ENCODE assay signal across 23 cellular contexts in the genomic region with DNA sequence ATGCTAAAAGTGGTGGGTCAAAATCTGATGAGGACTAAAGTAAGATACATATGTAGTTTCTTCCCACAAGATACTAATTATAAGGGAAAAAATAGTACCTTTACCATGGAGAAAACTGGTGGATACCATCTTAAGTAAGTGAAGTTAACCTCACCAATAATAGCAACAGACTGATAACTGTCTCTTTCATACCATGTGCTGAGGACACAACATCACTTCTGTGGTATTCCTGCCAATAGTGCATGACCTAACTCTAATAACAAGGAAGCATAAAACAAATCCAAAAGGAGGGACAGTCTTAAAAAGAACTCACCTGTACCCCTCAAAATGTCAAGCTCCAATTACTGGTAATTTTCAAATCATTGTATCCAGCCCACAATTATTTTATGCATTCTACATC. TPM values are rescaled to one million over a fixed set of nuclear protein-coding genes. Genes with fewer than 3 reads are reported as not detected.
"Had no signal": no experiment of that assay in that cellular context is flagged by ENCODE, and none has a peak within 500 bp of the region (broad histone marks: within the 10 kb centered on the region; RNA-seq: fewer than 3 reads in every experiment).

No MANE protein-coding gene starts in this region.

- H3K27me3 ChIP-seq: MG63, SJCRH30 had no signal

- H3K4me1 ChIP-seq: SJCRH30 had no signal

- H3K4me3 ChIP-seq: MG63, SJCRH30 had no signal

- H3K36me3 ChIP-seq: MG63, SJCRH30 had no signal

- ATAC-seq: HepG2, SK-N-SH treated with all-trans-retinoic acid at 6 μM for 48 hours had no signal

- DNase-seq: IMR-90, Karpas-422, KG1, MG63, NCI-H1092, NCI-H1105 treated with DMSO at 0.1 percent for 48 hours, NCI-H1417 treated with DMSO at 0.1 percent for 48 hours, NCI-H146, NCI-H1694 treated with DMSO at 0.1 percent for 48 hours, NCI-H2029, NCI-H2081 treated with DMSO at 0.1 percent for 48 hours, NCI-H2171, NCI-H226, NCI-H446, NCI-H510A, NCI-H524 treated with DMSO at 0.1 percent for 48 hours, NCI-H69, NCI-H774, RPMI8226, SHP77 treated with DMSO at 0.1 percent for 48 hours, SJCRH30 had no signal

- H3K9me3 ChIP-seq: MG63, SJCRH30 had no signal

RNA-seq across cellular contexts. Expression of a gene that starts 54.6 kb away (rescaled TPM):
- total RNA-seq: HepG2, SJCRH30 had no signal
